ENCODE assay signal across 17 cellular contexts in the genomic region with DNA sequence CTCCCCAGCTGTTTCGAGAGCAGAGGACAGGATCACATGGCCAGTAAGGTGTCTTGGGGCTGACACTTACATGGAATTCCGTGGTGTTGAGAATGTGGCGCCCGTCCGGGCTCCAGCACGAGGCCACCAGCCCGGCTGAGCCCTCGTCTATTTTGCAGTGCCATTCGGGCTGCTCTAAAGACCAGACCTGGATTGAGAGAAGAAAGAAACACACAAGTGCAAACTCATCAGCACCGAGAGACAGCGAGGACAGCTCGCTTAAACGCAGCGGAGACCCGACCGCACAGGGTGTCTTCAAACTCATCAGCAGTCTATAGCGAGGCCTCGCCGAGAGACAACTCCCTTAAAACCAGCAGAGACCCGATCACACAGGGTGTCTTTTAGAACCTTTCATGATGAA. TPM values are rescaled to one million over a fixed set of nuclear protein-coding genes. Genes with fewer than 3 reads are reported as not detected.
DNase-seq lines count a peak whose midpoint lies in the region; ATAC-seq and TF ChIP-seq lines count a peak whose summit lies in the region.
"Had no signal": no experiment of that assay in that cellular context is flagged by ENCODE, and none has a peak within 500 bp of the region (broad histone marks: within the 10 kb centered on the region; RNA-seq: fewer than 3 reads in every experiment).

No MANE protein-coding gene starts in this region.

- H3K4me1 ChIP-seq in spleen: peaks cover 19 to 45% (median 35%) of the 10 kb centered on the region in 6 donors
- H3K4me1 ChIP-seq: BE2C had no signal

- H3K9me3 ChIP-seq in spleen: no peaks in the 10 kb centered on the region
- H3K9me3 ChIP-seq: BE2C, Caco-2 had no signal

- H3K36me3 ChIP-seq in spleen: peaks cover 0 to 58% (median 35%) of the 10 kb centered on the region in 6 donors
- H3K36me3 ChIP-seq: BE2C had no signal

- intact Hi-C loops in natural killer cell (cut with micrococcal nuclease): no loop called here
- intact Hi-C loops in spleen (cut with DNase I; ENCODE audit: low total_unique reads): no loop called here

- 94 to 98% (median 95%) methylated on average over 20 of the region's 20 CpGs for WGBS in spleen, 5 donors

- no peaks in the 10 kb centered on the region for H3K36me3 Mint-ChIP-seq in natural killer cell treated with Interleukin-12 subunit alpha and Interleukin-12 subunit beta and Interleukin-15 and Interleukin-18, amount 100 ng/mL, for 72 hours
- H3K36me3 Mint-ChIP-seq in natural killer cell: no peaks in the 10 kb centered on the region
- H3K36me3 Mint-ChIP-seq in glutamatergic neuron (ENCODE audit: unreplicated experiment): peaks cover 5% of the 10 kb centered on the region

- H3K4me1 Mint-ChIP-seq in natural killer cell treated with Interleukin-12 subunit alpha and Interleukin-12 subunit beta and Interleukin-15 and Interleukin-18, amount 100 ng/mL, for 72 hours (ENCODE audit: low read depth in 2 of 2): peaks cover 12 to 15% of the 10 kb centered on the region in 2 donors
- H3K4me1 Mint-ChIP-seq in natural killer cell: peaks cover 29 to 34% of the 10 kb centered on the region in 2 donors
- peaks cover 4% of the 10 kb centered on the region for H3K4me1 Mint-ChIP-seq in glutamatergic neuron (ENCODE audit: low read depth, unreplicated experiment)

- H3K9me3 Mint-ChIP-seq in natural killer cell treated with Interleukin-12 subunit alpha and Interleukin-12 subunit beta and Interleukin-15 and Interleukin-18, amount 100 ng/mL, for 72 hours: no peaks in the 10 kb centered on the region
- H3K9me3 Mint-ChIP-seq in natural killer cell: no peaks in the 10 kb centered on the region
- peaks cover 2% of the 10 kb centered on the region for H3K9me3 Mint-ChIP-seq in glutamatergic neuron (ENCODE audit: unreplicated experiment)
- H3K9me3 Mint-ChIP-seq: CD4-positive, alpha-beta T cell; GM23338 had no signal

- no peak overlapping the region for H3K4me3 ChIP-seq in spleen
- H3K4me3 ChIP-seq: GM23338 had no signal

- H3K27me3 Mint-ChIP-seq in natural killer cell treated with Interleukin-12 subunit alpha and Interleukin-12 subunit beta and Interleukin-15 and Interleukin-18, amount 100 ng/mL, for 72 hours: peaks cover 0 to 3% of the 10 kb centered on the region in 2 donors
- H3K27me3 Mint-ChIP-seq in natural killer cell (ENCODE audit: low read depth in 2 of 2) (peaks cover 10 to 11% of the 10 kb centered on the region in 2 donors), glutamatergic neuron (ENCODE audit: unreplicated experiment) (peaks cover 2% of the 10 kb centered on the region)

- DNase-seq in natural killer cell treated with Interleukin-12 subunit alpha and Interleukin-12 subunit beta and Interleukin-15 and Interleukin-18, amount 100 ng/mL, for 72 hours (ENCODE audit: low spot score): peak; percentile 51
- DNase-seq in natural killer cell (no peak), glutamatergic neuron (peak; percentile 1), spleen (peak; percentile 39), nucleus accumbens (lab: John Stamatoyannopoulos, UW) (no peak), inferior parietal cortex (ENCODE audit: extremely low spot score) (no peak), NCI-H2081 treated with DMSO at 0.1 percent for 48 hours (lab: John Stamatoyannopoulos, UW) (no peak)
- DNase-seq: ACHN; BE2C; Caco-2; CD4-positive, alpha-beta T cell; HCEC 1CT; IMR-90 had no signal

- TF ChIP-seq POLR2A in spleen (IDR thresholded peaks at IDR 0.05): no peak

- H3K4me3 Mint-ChIP-seq in natural killer cell treated with Interleukin-12 subunit alpha and Interleukin-12 subunit beta and Interleukin-15 and Interleukin-18, amount 100 ng/mL, for 72 hours: no peak overlapping the region
- H3K4me3 Mint-ChIP-seq in natural killer cell: no peak overlapping the region
- H3K4me3 Mint-ChIP-seq in glutamatergic neuron (ENCODE audit: unreplicated experiment): no peak overlapping the region
- H3K4me3 Mint-ChIP-seq: CD4-positive, alpha-beta T cell; GM23338 had no signal

- TF ChIP-seq CTCF in natural killer cell (IDR thresholded peaks at IDR 0.05): no peak
- no peak for TF ChIP-seq CTCF in glutamatergic neuron (IDR thresholded peaks at IDR 0.05; ENCODE audit: partially characterized antibody, unreplicated experiment)
- TF ChIP-seq CTCF in spleen (IDR thresholded peaks at IDR 0.05 in 8 of 11, conservative IDR thresholded peaks at IDR 0.05 in 3 of 11): no peak

- H3K27me3 ChIP-seq in spleen (replicated peaks in 1 of 7): peaks cover 8 to 16% (median 15%) of the 10 kb centered on the region in 7 donors

- H3K27ac Mint-ChIP-seq in natural killer cell treated with Interleukin-12 subunit alpha and Interleukin-12 subunit beta and Interleukin-15 and Interleukin-18, amount 100 ng/mL, for 72 hours: no peak overlapping the region
- H3K27ac Mint-ChIP-seq in natural killer cell: no peak overlapping the region
- H3K27ac Mint-ChIP-seq in glutamatergic neuron (ENCODE audit: unreplicated experiment): no peak overlapping the region
- H3K27ac Mint-ChIP-seq: CD4-positive, alpha-beta T cell; GM23338 had no signal

- ATAC-seq in natural killer cell treated with Interleukin-12 subunit alpha and Interleukin-12 subunit beta and Interleukin-15 and Interleukin-18, amount 100 ng/mL, for 72 hours: no peak
- no peak for ATAC-seq in natural killer cell
- ATAC-seq: GM23338 had no signal

- H3K27ac ChIP-seq in spleen: no peak overlapping the region
- H3K27ac ChIP-seq: C4-2B, HL-60 had no signal

RNA-seq across cellular contexts. Expression of a gene that starts 3.3 kb away (rescaled TPM):
- total RNA-seq in natural killer cell treated with Interleukin-12 subunit alpha and Interleukin-12 subunit beta and Interleukin-15 and Interleukin-18, amount 100 ng/mL, for 72 hours: 10 to 100 TPM; 27.6 to 51.3 TPM
- total RNA-seq in natural killer cell (10 to 100 TPM; 27.8 to 35.4 (median 30.1) TPM), glutamatergic neuron (ENCODE audit: unreplicated experiment) (47.7 TPM), spleen (10 to 100 TPM; 21.0 to 28.0 (median 26.4) TPM)
- 10 to 100 TPM; 20.1 to 28.3 (median 24.2) TPM for polyA plus RNA-seq in spleen

RNA-seq across cellular contexts. Expression of a gene that starts 5.7 kb away (rescaled TPM):
- total RNA-seq in natural killer cell treated with Interleukin-12 subunit alpha and Interleukin-12 subunit beta and Interleukin-15 and Interleukin-18, amount 100 ng/mL, for 72 hours: 1 to 10 TPM; 1.5 to 5.7 TPM
- under 1 TPM; 0.28 to 0.50 (median 0.39) TPM for total RNA-seq in natural killer cell
- total RNA-seq in glutamatergic neuron (ENCODE audit: unreplicated experiment): 13.0 TPM
- 1 to 10 TPM in 5 of 7 donors, under 1 TPM in 2; 0.63 to 4.3 (median 1.6) TPM for total RNA-seq in spleen
- under 1 TPM; 0.11 to 0.48 (median 0.21) TPM for polyA plus RNA-seq in spleen
- total RNA-seq: CD4-positive, alpha-beta T cell; HT1080; IMR-90 had no signal
- polyA plus RNA-seq: IMR-90 had no signal

RNA-seq across cellular contexts. Expression of a gene that starts 21.8 kb away (rescaled TPM):
- total RNA-seq in natural killer cell treated with Interleukin-12 subunit alpha and Interleukin-12 subunit beta and Interleukin-15 and Interleukin-18, amount 100 ng/mL, for 72 hours: 10 to 100 TPM; 11.9 to 18.4 TPM
- 10 to 100 TPM; 36.2 to 46.7 (median 37.9) TPM for total RNA-seq in natural killer cell
- total RNA-seq in glutamatergic neuron (ENCODE audit: unreplicated experiment): 43.1 TPM
- total RNA-seq in spleen: 10 to 100 TPM; 23.7 to 45.9 (median 32.5) TPM
- polyA plus RNA-seq in spleen: 10 to 100 TPM; 19.9 to 35.7 (median 20.9) TPM

RNA-seq across cellular contexts. Expression of a gene that starts 35.3 kb away (rescaled TPM):
- total RNA-seq in natural killer cell treated with Interleukin-12 subunit alpha and Interleukin-12 subunit beta and Interleukin-15 and Interleukin-18, amount 100 ng/mL, for 72 hours: 1 to 10 TPM in 1 of 2 donors, under 1 TPM in 1; 0.36 to 1.6 TPM
- 10 to 100 TPM in 1 of 3 donors, 1 to 10 TPM in 2; 3.1 to 15.6 (median 5.1) TPM for total RNA-seq in natural killer cell
- total RNA-seq in glutamatergic neuron (ENCODE audit: unreplicated experiment): 64.7 TPM
- total RNA-seq in spleen: 10 to 100 TPM in 6 of 7 donors, 1 to 10 TPM in 1; 8.7 to 39.5 (median 27.1) TPM
- 10 to 100 TPM in 2 of 3 donors, 1 to 10 TPM in 1; 8.8 to 16.5 (median 10.0) TPM for polyA plus RNA-seq in spleen

Comparison
In these comparisons a context has a peak if more than half of its experiments do, and no peak if none do; other contexts are left out.
1. DNase-seq: peak in natural killer cell treated with Interleukin-12 subunit alpha and Interleukin-12 subunit beta and Interleukin-15 and Interleukin-18, amount 100 ng/mL, for 72 hours (single experiment), glutamatergic neuron (single experiment) and spleen (single experiment); none in natural killer cell (single experiment), nucleus accumbens (0 of 56), inferior parietal cortex (single experiment) and NCI-H2081 treated with DMSO at 0.1 percent for 48 hours (single experiment).